8 cellular contexts compared by ENCODE assay signal in the genomic region with DNA sequence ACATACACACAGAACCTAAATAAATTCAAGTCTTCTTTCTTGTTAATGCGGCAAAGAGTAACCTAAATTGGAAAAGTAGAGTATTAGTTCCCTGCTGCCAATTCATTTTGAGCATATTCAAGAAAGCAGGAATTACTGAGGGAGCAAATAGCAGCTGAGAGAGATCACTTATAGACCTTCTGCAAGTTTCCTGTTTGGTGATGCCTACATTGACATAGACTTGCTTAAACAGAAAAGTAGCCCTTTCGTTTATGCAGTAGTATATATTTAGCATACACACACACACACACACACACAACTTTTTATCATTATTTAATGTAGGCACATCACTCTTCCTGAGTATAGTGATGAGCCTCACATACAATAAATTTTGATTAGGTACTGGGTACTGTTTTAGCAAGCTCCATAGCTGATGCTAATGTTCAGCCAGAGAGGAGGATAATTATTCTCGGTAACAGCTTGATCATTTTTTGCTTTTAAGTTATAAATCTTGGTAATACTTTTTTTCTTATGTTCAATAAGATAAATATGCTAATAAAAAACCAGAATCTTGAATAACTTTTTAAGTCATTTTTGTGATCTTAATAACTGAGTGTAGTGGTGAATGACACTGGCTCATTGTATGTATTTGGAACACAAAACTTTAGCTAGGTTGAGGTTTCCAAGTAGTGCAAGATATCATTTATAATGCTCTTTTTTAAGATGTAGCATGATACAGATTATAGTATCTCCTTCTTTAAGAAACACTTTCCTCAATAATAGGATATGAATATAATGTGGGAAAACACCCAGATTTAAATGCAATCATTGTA.
DNase-seq lines count a peak whose midpoint lies in the region; ATAC-seq and TF ChIP-seq lines count a peak whose summit lies in the region.

No MANE protein-coding gene starts in this region.

- ATAC-seq in T-cell (replicated peaks in 1 of 4) (peak; percentile 37 to 62 (median 41)), left ventricle myocardium superior (peak; percentile 28), upper lobe of left lung (ENCODE audit: low FRiP score in 2 of 2) (peak; percentile 26 to 32), HG03097 (IDR thresholded peaks at IDR 0.05; ENCODE audit: low FRiP score, unreplicated experiment) (no peak)

- no peak for TF ChIP-seq EP300 in upper lobe of left lung (IDR thresholded peaks at IDR 0.05)

- POLR2A ChIA-PET in T-cell (lab: Charles Lee): interaction anchor here (0.6 to 0.7 kb wide), 3 partner anchors 17 to 259 kb away, joined by 3 to 9 read pairs (median 3); no protein-coding TSS in a partner anchor

- H3K4me1 ChIP-seq in upper lobe of left lung: peaks cover 25 to 59% (median 40%) of the 10 kb centered on the region in 4 donors

- DNase-seq in activated naive CD4-positive, alpha-beta T cell (lab: John Stamatoyannopoulos, UW): no peak
- no peak for DNase-seq in T-cell
- no peak for DNase-seq in left ventricle myocardium superior
- no peak for DNase-seq in upper lobe of left lung
- DNase-seq in hypothalamus (lab: John Stamatoyannopoulos, UW): no peak
- no peak for DNase-seq in GOT3 (lab: John Stamatoyannopoulos, UW)

- H3K27ac Mint-ChIP-seq in activated naive CD4-positive, alpha-beta T cell treated with anti-CD3 and anti-CD28 coated beads, Interleukin-2, amount 50 U/mL, for 24 hours: peak overlapping the region; percentile 91
- H3K27ac Mint-ChIP-seq in T-cell: peak overlapping the region; percentile 80 to 91

- 45 to 53% methylated on average over 3 of the region's 3 CpGs for WGBS in upper lobe of left lung, 2 donors

- intact Hi-C loops in left ventricle myocardium superior (cut with micrococcal nuclease): loop anchor here (10.0 kb wide), 2 partner anchors 219 to 259 kb away; no protein-coding TSS in a partner anchor

- no peaks in the 10 kb centered on the region for H3K9me3 ChIP-seq in upper lobe of left lung

- CTCF ChIA-PET in T-cell (lab: Charles Lee): interaction anchor here (0.6 to 4.8 kb wide), 29 partner anchors 13 to 417 kb away, joined by 3 to 44 read pairs (median 3); a partner anchor contains a TSS

- peak overlapping the region; percentile 72 for H3K4me3 Mint-ChIP-seq in activated naive CD4-positive, alpha-beta T cell treated with anti-CD3 and anti-CD28 coated beads, Interleukin-2, amount 50 U/mL, for 24 hours
- peak overlapping the region; percentile 29 to 57 (median 39) for H3K4me3 Mint-ChIP-seq in T-cell

- no peaks in the 10 kb centered on the region for H3K27me3 Mint-ChIP-seq in activated naive CD4-positive, alpha-beta T cell treated with anti-CD3 and anti-CD28 coated beads, Interleukin-2, amount 50 U/mL, for 24 hours
- H3K27me3 Mint-ChIP-seq in T-cell: no peaks in the 10 kb centered on the region

- H3K36me3 Mint-ChIP-seq in activated naive CD4-positive, alpha-beta T cell treated with anti-CD3 and anti-CD28 coated beads, Interleukin-2, amount 50 U/mL, for 24 hours: peaks cover 16% of the 10 kb centered on the region
- peaks cover 41% of the 10 kb centered on the region for H3K36me3 Mint-ChIP-seq in T-cell

- no peak for TF ChIP-seq POLR2A in upper lobe of left lung (IDR thresholded peaks at IDR 0.05)

- no peaks in the 10 kb centered on the region for H3K27me3 ChIP-seq in upper lobe of left lung

- peak overlapping the region in 2 of 4 donors; percentile 9 to 55 for H3K27ac ChIP-seq in upper lobe of left lung

- peaks cover 95% of the 10 kb centered on the region for H3K4me1 Mint-ChIP-seq in activated naive CD4-positive, alpha-beta T cell treated with anti-CD3 and anti-CD28 coated beads, Interleukin-2, amount 50 U/mL, for 24 hours
- peaks cover 79 to 87% (median 85%) of the 10 kb centered on the region in 3 donors for H3K4me1 Mint-ChIP-seq in T-cell

- no peak overlapping the region for H3K4me3 ChIP-seq in upper lobe of left lung

- no peaks in the 10 kb centered on the region for H3K9me3 Mint-ChIP-seq in activated naive CD4-positive, alpha-beta T cell treated with anti-CD3 and anti-CD28 coated beads, Interleukin-2, amount 50 U/mL, for 24 hours
- H3K9me3 Mint-ChIP-seq in T-cell: no peaks in the 10 kb centered on the region

- H3K36me3 ChIP-seq in upper lobe of left lung: peaks cover 0 to 24% (median 4%) of the 10 kb centered on the region in 4 donors

- no peak for TF ChIP-seq CTCF in upper lobe of left lung (IDR thresholded peaks at IDR 0.05)
